Comparison of ENCODE assay signal across 16 cellular contexts in the genomic region with DNA sequence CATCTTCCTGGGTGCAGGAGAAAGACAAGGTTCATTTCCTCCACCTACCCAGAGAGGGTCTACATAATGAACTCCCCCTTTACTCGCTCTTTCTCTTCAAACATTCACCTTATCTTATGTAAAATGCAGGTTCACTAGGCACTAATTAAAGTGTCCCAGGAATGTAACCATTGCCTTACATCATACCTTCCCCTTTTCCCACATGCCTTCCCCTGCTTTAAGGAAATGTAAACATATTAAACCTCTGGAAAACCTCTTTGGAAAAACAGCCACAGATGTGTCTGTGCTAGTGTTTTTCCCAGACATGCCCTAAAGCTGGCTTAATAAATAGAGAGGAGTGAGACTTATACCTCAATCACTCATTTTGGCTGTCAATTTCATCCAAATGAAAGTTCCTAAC. TPM values are rescaled to one million over a fixed set of nuclear protein-coding genes. Genes with fewer than 3 reads are reported as not detected.
DNase-seq lines count a peak whose midpoint lies in the region; ATAC-seq, FAIRE-seq and TF ChIP-seq lines count a peak whose summit lies in the region.
"Had no signal": no experiment of that assay in that cellular context is flagged by ENCODE, and none has a peak within 500 bp of the region (broad histone marks: within the 10 kb centered on the region; RNA-seq: fewer than 3 reads in every experiment).

No MANE protein-coding gene starts in this region.

- CTCF ChIA-PET in A549 (lab: Yijun Ruan, JAX) (interaction anchor here (1.1 to 1.2 kb wide), 2 partner anchors 10 to 12 kb away, joined by 3 read pairs; no protein-coding TSS in a partner anchor), endothelial cell of umbilical vein (lab: Charles Lee) (interaction anchor here (0.8 to 1.4 kb wide), 3 partner anchors 9 to 23 kb away, joined by 3 to 4 read pairs (median 3); no protein-coding TSS in a partner anchor)

- H3K9me3 Mint-ChIP-seq in IgD-negative memory B cell (no peaks in the 10 kb centered on the region), nephron (no peaks in the 10 kb centered on the region)

- peak overlapping the region; percentile 89 to 100 (median 99) for H3K27ac Mint-ChIP-seq in IgD-negative memory B cell
- H3K27ac Mint-ChIP-seq in nephron = peak overlapping the region; percentile 28 to 79 (median 71)

- no peak overlapping the region for H3K4me3 ChIP-seq in A549
- no peak overlapping the region for H3K4me3 ChIP-seq in endothelial cell of umbilical vein (replicated peaks in 1 of 3; ENCODE audit: insufficient read depth in 1 of 3, low read depth in 1 of 3, low read length in 3 of 3)
- H3K4me3 ChIP-seq in left lung = no peak overlapping the region
- no peak overlapping the region for H3K4me3 ChIP-seq in upper lobe of right lung
- H3K4me3 ChIP-seq: HAP-1, PC-9 had no signal

- no peak for TF ChIP-seq POLR2A in A549 (IDR thresholded peaks at IDR 0.05; ENCODE audit: low read length)
- TF ChIP-seq POLR2A in endothelial cell of umbilical vein (IDR thresholded peaks at IDR 0.05; ENCODE audit: low read depth, low read length) = no peak

- dilution Hi-C loops in endothelial cell of umbilical vein (cut with MboI; ENCODE audit: extremely low pct_ligation_motif_present, low sequenced_read_pairs) = no loop called here

- no TSS peak for BruUV-seq in endothelial cell of umbilical vein (replicated peaks; lab: Mats Ljungman, UMichigan)

- H3K4me1 ChIP-seq in A549 (peaks cover 43% of the 10 kb centered on the region), endothelial cell of umbilical vein (ENCODE audit: control insufficient read depth, extremely low read depth, insufficient read depth, low read length) (peaks cover 39% of the 10 kb centered on the region), left lung (peaks cover 0 to 36% of the 10 kb centered on the region in 2 donors), upper lobe of right lung (peaks cover 32% of the 10 kb centered on the region)

- H3K4me2 ChIP-seq in A549 (peak overlapping the region; percentile 35), endothelial cell of umbilical vein (ENCODE audit: insufficient read depth, low read length) (no peak overlapping the region)
- H3K4me2 ChIP-seq: PC-9 had no signal

- peaks cover 40% of the 10 kb centered on the region for H3K79me2 ChIP-seq in endothelial cell of umbilical vein (ENCODE audit: control insufficient read depth, insufficient read depth, low read length)

- H4K20me1 ChIP-seq in endothelial cell of umbilical vein (replicated peaks; ENCODE audit: control insufficient read depth, extremely low read depth, insufficient read depth, low read length) = peaks cover 9% of the 10 kb centered on the region

- peaks cover 7% of the 10 kb centered on the region for H3K36me3 Mint-ChIP-seq in IgD-negative memory B cell
- no peaks in the 10 kb centered on the region for H3K36me3 Mint-ChIP-seq in nephron (ENCODE audit: low read depth)

- WGBS in A549 (ENCODE audit: missing lambda C conversion rate) = 75% methylated on average over 1 of the region's 1 CpG

- no peak for TF ChIP-seq EP300 in A549 (IDR thresholded peaks at IDR 0.05)

- H3K9me1 ChIP-seq in endothelial cell of umbilical vein (replicated peaks; ENCODE audit: control insufficient read depth, extremely low read depth, insufficient read depth, low read length) = no peaks in the 10 kb centered on the region

- TF ChIP-seq RAD21 in A549 (conservative IDR thresholded peaks at IDR 0.05 in 1 of 2, IDR thresholded peaks at IDR 0.05 in 1 of 2) = no peak

- H3K9ac ChIP-seq in endothelial cell of umbilical vein (replicated peaks; ENCODE audit: extremely low read depth, insufficient read depth, low read length) = no peak overlapping the region

- H3K4me1 Mint-ChIP-seq in IgD-negative memory B cell = peaks cover 66 to 87% (median 72%) of the 10 kb centered on the region in 3 donors
- H3K4me1 Mint-ChIP-seq in nephron = peaks cover 20% of the 10 kb centered on the region

- peak overlapping the region in 3 of 4 donors; percentile 67 to 93 (median 81) for H3K4me3 Mint-ChIP-seq in IgD-negative memory B cell
- no peak overlapping the region for H3K4me3 Mint-ChIP-seq in nephron

- H3K27me3 ChIP-seq in endothelial cell of umbilical vein (ENCODE audit: control insufficient read depth in 2 of 2, insufficient read depth in 2 of 2, low read length in 2 of 2) = no peaks in the 10 kb centered on the region
- no peaks in the 10 kb centered on the region for H3K27me3 ChIP-seq in left lung
- no peaks in the 10 kb centered on the region for H3K27me3 ChIP-seq in upper lobe of right lung

- H3K9me3 ChIP-seq in A549 (no peaks in the 10 kb centered on the region), endothelial cell of umbilical vein (replicated peaks; ENCODE audit: control insufficient read depth, insufficient read depth, low read length) (no peaks in the 10 kb centered on the region), left lung (no peaks in the 10 kb centered on the region), upper lobe of right lung (no peaks in the 10 kb centered on the region)
- H3K9me3 ChIP-seq: HAP-1 had no signal

- no peak for TF ChIP-seq CTCF in A549 (IDR thresholded peaks at IDR 0.05)
- TF ChIP-seq CTCF in endothelial cell of umbilical vein (IDR thresholded peaks at IDR 0.05; ENCODE audit: extremely low read depth in 1 of 2, insufficient read depth in 1 of 2, low read depth in 1 of 2, low read length in 2 of 2) = no peak
- TF ChIP-seq CTCF in nephron (IDR thresholded peaks at IDR 0.05; ENCODE audit: unreplicated experiment in 3 of 3) = no peak
- no peak for TF ChIP-seq CTCF in left lung (IDR thresholded peaks at IDR 0.05)
- TF ChIP-seq CTCF in upper lobe of right lung (IDR thresholded peaks at IDR 0.05) = no peak

- ATAC-seq in A549 = no peak
- no peak for ATAC-seq in left lung
- no peak for ATAC-seq in upper lobe of right lung
- no peak for ATAC-seq in HG02588 (IDR thresholded peaks at IDR 0.05; ENCODE audit: unreplicated experiment)

- DNase-seq in A549 (ENCODE audit: low read depth in 1 of 2, low spot score in 1 of 2) (no peak), endothelial cell of umbilical vein (ENCODE audit: low read depth, low spot score) (peak; percentile 24), left lung (no peak), upper lobe of right lung (no peak), SK-N-DZ (ENCODE audit: low spot score) (no peak)
- DNase-seq: NCI-H1436 treated with DMSO at 0.1 percent for 48 hours, NCI-H2081, NCI-H524 treated with DMSO at 0.1 percent for 48 hours, PC-9 had no signal

- FAIRE-seq in A549 (lab: Jason Lieb, UNC) (no peak), endothelial cell of umbilical vein (lab: Jason Lieb, UNC) (no peak)
- FAIRE-seq: A204.1, G401.6, GM12892 had no signal

- no peak overlapping the region for H2AFZ ChIP-seq in endothelial cell of umbilical vein (ENCODE audit: low read depth, low read length)
- H2AFZ ChIP-seq: PC-9 had no signal

- H3K27ac ChIP-seq in A549 = peak overlapping the region in 1 of 2 experiments; percentile 20; a peak in 1 of 6 replicates
- H3K27ac ChIP-seq in endothelial cell of umbilical vein (ENCODE audit: insufficient read depth, low read depth, low read length) = no peak overlapping the region
- no peak overlapping the region for H3K27ac ChIP-seq in left lung
- H3K27ac ChIP-seq in upper lobe of right lung = no peak overlapping the region
- H3K27ac ChIP-seq: PC-9 had no signal

- POLR2A ChIA-PET in A549 (lab: Yijun Ruan, JAX) (interaction anchor here (1.0 kb wide), 1 partner anchor 16 kb away, joined by 3 read pairs; no protein-coding TSS in a partner anchor), endothelial cell of umbilical vein (lab: Charles Lee) (no interaction called here)

- intact Hi-C loops in endothelial cell of umbilical vein (cut with micrococcal nuclease) = no loop called here
- intact Hi-C loops in left lung (cut with DNase I) = no loop called here
- intact Hi-C loops in upper lobe of right lung (cut with DNase I) = no loop called here

- H3K27me3 Mint-ChIP-seq in IgD-negative memory B cell (no peaks in the 10 kb centered on the region), nephron (ENCODE audit: low read depth) (no peaks in the 10 kb centered on the region)

- H3K36me3 ChIP-seq in endothelial cell of umbilical vein (ENCODE audit: control insufficient read depth in 2 of 2, extremely low read depth in 1 of 2, insufficient read depth in 2 of 2, low read length in 2 of 2) (no peaks in the 10 kb centered on the region), left lung (no peaks in the 10 kb centered on the region), upper lobe of right lung (no peaks in the 10 kb centered on the region)
- H3K36me3 ChIP-seq: HAP-1 had no signal

TF ChIP-seq in A549, 52 proteins besides CTCF, POLR2A, EP300 and RAD21 (continues in another document):
- TF ChIP-seq ZSCAN20 (CRISPR knock-in tag; IDR thresholded peaks at IDR 0.05) (no peak), NPAS2 (CRISPR knock-in tag; IDR thresholded peaks at IDR 0.05; ENCODE audit: borderline replicate concordance) (no peak), SREBF2 (IDR thresholded peaks at IDR 0.05) (no peak)

TF ChIP-seq in endothelial cell of umbilical vein, 7 proteins besides CTCF, POLR2A, EP300 and RAD21 (continues in another document):
- no peak for TF ChIP-seq GATA2 (IDR thresholded peaks at IDR 0.05; ENCODE audit: insufficient read depth, insufficient read length, low read depth, low read length)
- TF ChIP-seq FOS (IDR thresholded peaks at IDR 0.05; ENCODE audit: borderline replicate concordance, insufficient read depth, low read length) = no peak
- TF ChIP-seq JUN (IDR thresholded peaks at IDR 0.05; ENCODE audit: borderline replicate concordance, insufficient read depth, insufficient read length, low read depth) = no peak

RNA-seq across cellular contexts. Expression of a gene that starts 15.8 kb away (rescaled TPM):
- polyA plus RNA-seq in A549 (2011; rRNA removed) (11.8 and 12.2 TPM in 2 replicates), A549 (2017; fragmentation: RNase III; extraction: RNeasy Plus Mini Kit Qiagen cat#74134 plus additional on column Dnase treatment) (5.0 to 5.6 TPM (median 5.4 TPM) in 3 replicates), IgD-negative memory B cell (59.4 TPM), endothelial cell of umbilical vein (21.7 and 22.7 TPM in 2 replicates)
- 3.3 and 3.9 TPM in 2 replicates for polyA plus RNA-seq in A549 (2012; cell fraction: cytosol; rRNA removed)
- polyA plus RNA-seq in A549 (2012; cell fraction: nucleus; rRNA removed) = 3.1 and 3.4 TPM in 2 replicates
- 19.6 and 20.0 TPM in 2 replicates for polyA minus RNA-seq in A549 (2011; rRNA and poly(A)+ RNA removed)
- total RNA-seq in endothelial cell of umbilical vein (43.4 and 45.3 TPM in 2 replicates), left lung (10 to 100 TPM; 29.0 to 34.0 TPM), upper lobe of right lung (39.5 TPM)
- polyA plus RNA-seq in endothelial cell of umbilical vein (2011; cell fraction: cytosol; rRNA removed) = 23.4 and 25.8 TPM in 2 replicates
- polyA plus RNA-seq in endothelial cell of umbilical vein (2011; cell fraction: nucleus; rRNA removed) = 30.4 and 32.7 TPM in 2 replicates
- 32.1 and 38.4 TPM in 2 replicates for polyA plus RNA-seq in endothelial cell of umbilical vein (2012)
- polyA minus RNA-seq in endothelial cell of umbilical vein = 104 and 116 TPM in 2 replicates
- polyA minus RNA-seq in endothelial cell of umbilical vein (2011; cell fraction: cytosol; rRNA and poly(A)+ RNA removed) = 7.9 TPM
- 85.7 and 121 TPM in 2 replicates for polyA minus RNA-seq in endothelial cell of umbilical vein (2011; cell fraction: nucleus; rRNA and poly(A)+ RNA removed)
- polyA plus RNA-seq in SK-N-DZ (2014; cell fraction: cytosol; rRNA removed) = 8.2 and 9.7 TPM in 2 replicates
- polyA plus RNA-seq in SK-N-DZ (2014; cell fraction: nucleus; rRNA removed) = 11.7 and 13.1 TPM in 2 replicates

Comparison
In these comparisons a context has a peak if more than half of its experiments do, and no peak if none do; other contexts are left out.
1. H3K4me3 Mint-ChIP-seq: peak in IgD-negative memory B cell (3 of 4); none in nephron (0 of 3).